ENCODE assay signal across 25 cellular contexts in genomic region chr3:105532251-105532650, GRCh38.
"Had no signal": no experiment of that assay in that cellular context is flagged by ENCODE, and none has a peak within 500 bp of the region (broad histone marks: within the 10 kb centered on the region; RNA-seq: fewer than 3 reads in every experiment).

No MANE protein-coding gene starts in this region.

- H3K9ac ChIP-seq: KMS-11, SK-N-SH had no signal

- H3K4me3 ChIP-seq: K562 had no signal

- H3K27ac ChIP-seq: KMS-11 had no signal

- H3K9me3 ChIP-seq: SK-N-SH had no signal

- FAIRE-seq: HepG2, K562, RCC 7860 had no signal

- DNase-seq: Kasumi-1, MV-4-11, NCI-H1048, NCI-H1105, NCI-H1417, NCI-H1436 treated with DMSO at 0.1 percent for 48 hours, NCI-H1694 treated with DMSO at 0.1 percent for 48 hours, NCI-H1930, NCI-H2081, NCI-H2107, NCI-H2227 treated with DMSO at 0.1 percent for 48 hours, NCI-H446, NCI-H510A, NCI-H524 treated with DMSO at 0.1 percent for 48 hours, NCI-H69, NCI-H774, Right ventricle myocardium superior, RPMI8226, SIG-M5, SK-N-SH, SW 1271 had no signal
